Comparison of ENCODE assay signal across 28 cellular contexts in the genomic region with DNA sequence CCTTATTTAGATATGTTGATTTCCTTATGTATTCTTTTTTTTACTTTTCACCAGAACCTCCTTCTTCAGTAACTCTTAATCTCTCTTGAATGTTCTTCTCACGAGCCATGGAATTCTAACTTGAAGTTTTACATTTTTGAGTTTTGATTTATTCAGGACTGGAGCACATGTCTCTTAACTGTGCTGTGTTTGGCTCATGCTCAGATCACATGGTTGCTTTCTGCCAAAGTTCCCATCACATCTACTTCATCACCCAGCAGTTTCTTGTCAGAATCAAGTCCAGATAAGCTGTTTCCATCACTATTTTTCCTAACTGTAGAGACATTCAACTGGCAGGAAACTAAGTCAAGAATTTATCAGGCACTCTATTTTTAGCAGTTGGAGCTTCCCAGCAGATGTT. TPM values are rescaled to one million over a fixed set of nuclear protein-coding genes. Genes with fewer than 3 reads are reported as not detected.
DNase-seq lines count a peak whose midpoint lies in the region; ATAC-seq, FAIRE-seq and TF ChIP-seq lines count a peak whose summit lies in the region.
"Had no signal": no experiment of that assay in that cellular context is flagged by ENCODE, and none has a peak within 500 bp of the region (broad histone marks: within the 10 kb centered on the region; RNA-seq: fewer than 3 reads in every experiment).

No MANE protein-coding gene starts in this region.

- no peaks in the 10 kb centered on the region for H3K9me3 Mint-ChIP-seq in astrocyte (ENCODE audit: unreplicated experiment)
- H3K9me3 Mint-ChIP-seq: CD14-positive monocyte had no signal

- TF ChIP-seq EP300 in HepG2 (IDR thresholded peaks at IDR 0.05; ENCODE audit: low read depth in 2 of 2, low read length in 2 of 2), result no peak
- TF ChIP-seq EP300 in HepG2 (CRISPR knock-in tag; IDR thresholded peaks at IDR 0.05; ENCODE audit: borderline replicate concordance), result no peak

- H3K9me3 ChIP-seq in HepG2 (ENCODE audit: low read length), result no peaks in the 10 kb centered on the region
- H3K9me3 ChIP-seq in right lobe of liver, result no peaks in the 10 kb centered on the region
- H3K9me3 ChIP-seq in astrocyte (ENCODE audit: insufficient read depth, low read depth, low read length), result no peaks in the 10 kb centered on the region
- no peaks in the 10 kb centered on the region for H3K9me3 ChIP-seq in lower lobe of right lung
- no peaks in the 10 kb centered on the region for H3K9me3 ChIP-seq in upper lobe of right lung
- H3K9me3 ChIP-seq: HAP-1, ovary, suprapubic skin had no signal

- H3K4me1 Mint-ChIP-seq in astrocyte (ENCODE audit: low read depth, unreplicated experiment), result peaks cover 2% of the 10 kb centered on the region
- H3K4me1 Mint-ChIP-seq: CD14-positive monocyte had no signal

- POLR2A ChIA-PET in HepG2 (lab: Yijun Ruan, JAX), result no interaction called here

- H3K27ac ChIP-seq in HepG2 (ENCODE audit: extremely low read length, insufficient read depth, low read length) (no peak overlapping the region), right lobe of liver (no peak overlapping the region), astrocyte (ENCODE audit: low read depth, low read length) (no peak overlapping the region), lower lobe of right lung (no peak overlapping the region), upper lobe of right lung (peak overlapping the region; percentile 7)
- H3K27ac ChIP-seq: dorsolateral prefrontal cortex, ovary, suprapubic skin had no signal

- H4K20me1 ChIP-seq in HepG2 (ENCODE audit: insufficient read depth, low read length) (no peaks in the 10 kb centered on the region), astrocyte (ENCODE audit: insufficient read depth, low read length) (no peaks in the 10 kb centered on the region)

- H3K9ac ChIP-seq in HepG2 (ENCODE audit: insufficient read depth, low read depth, low read length) (no peak overlapping the region), astrocyte (ENCODE audit: low read length) (no peak overlapping the region)

- no TSS peak for BruUV-seq in HepG2 (replicated peaks; lab: Mats Ljungman, UMichigan)

- ATAC-seq in HepG2 (no peak), right lobe of liver (no peak), lower lobe of right lung (peak; percentile 43 to 65), upper lobe of right lung (peak; percentile 47), GM18498 (IDR thresholded peaks at IDR 0.05; ENCODE audit: unreplicated experiment) (no peak)

- no peak overlapping the region for H3K4me2 ChIP-seq in HepG2 (ENCODE audit: low read depth, low read length)
- H3K4me2 ChIP-seq in astrocyte (ENCODE audit: low read length), result no peak overlapping the region

- H3K27ac Mint-ChIP-seq in astrocyte (ENCODE audit: unreplicated experiment), result no peak overlapping the region

- peaks cover 19% of the 10 kb centered on the region for H3K4me1 ChIP-seq in HepG2 (ENCODE audit: insufficient read depth, low read length)
- H3K4me1 ChIP-seq in right lobe of liver, result no peaks in the 10 kb centered on the region
- no peaks in the 10 kb centered on the region for H3K4me1 ChIP-seq in astrocyte (ENCODE audit: insufficient read depth, low read length)
- peaks cover 5% of the 10 kb centered on the region for H3K4me1 ChIP-seq in lower lobe of right lung
- no peaks in the 10 kb centered on the region for H3K4me1 ChIP-seq in upper lobe of right lung
- H3K4me1 ChIP-seq: HAP-1, suprapubic skin had no signal

- intact Hi-C loops in HepG2 (cut with micrococcal nuclease; ENCODE audit: unreplicated experiment), result no loop called here
- intact Hi-C loops in right lobe of liver (cut with DNase I), result no loop called here
- intact Hi-C loops in lower lobe of right lung (cut with DNase I), result no loop called here
- intact Hi-C loops in upper lobe of right lung (cut with DNase I), result no loop called here

- no peak for TF ChIP-seq RAD21 in HepG2 (CRISPR knock-in tag; IDR thresholded peaks at IDR 0.05)

- H3K4me3 ChIP-seq in HepG2 (replicated peaks in 1 of 3; ENCODE audit: insufficient read depth in 1 of 3, low read depth in 2 of 3, low read length in 3 of 3) (no peak overlapping the region), right lobe of liver (no peak overlapping the region), astrocyte (ENCODE audit: insufficient read depth, low read depth, low read length) (no peak overlapping the region), lower lobe of right lung (no peak overlapping the region), upper lobe of right lung (no peak overlapping the region)
- H3K4me3 ChIP-seq: dorsolateral prefrontal cortex, HAP-1, ovary, suprapubic skin had no signal

- CTCF ChIA-PET in HepG2 (lab: Yijun Ruan, JAX; ENCODE audit: low intra/inter-chr PET ratio, low total read pairs), result no interaction called here

- FAIRE-seq in HepG2 (lab: Jason Lieb, UNC) (no peak), astrocyte (lab: Jason Lieb, UNC) (no peak)
- FAIRE-seq: endothelial cell of umbilical vein, frontal cortex, G401.6, kidney, TTC549 had no signal

- peaks cover 1% of the 10 kb centered on the region for H3K36me3 Mint-ChIP-seq in astrocyte (ENCODE audit: low read depth, unreplicated experiment)

- 97% methylated on average over 1 of the region's 1 CpG for WGBS in HepG2 (ENCODE audit: low lambda C conversion rate)
- 82% methylated on average over 1 of the region's 1 CpG for WGBS in right lobe of liver (ENCODE audit: insufficient coverage, low coverage, low lambda C conversion rate, missing lambda C conversion rate)

- H3K79me2 ChIP-seq in HepG2 (ENCODE audit: insufficient read depth, low read length) (no peaks in the 10 kb centered on the region), astrocyte (ENCODE audit: insufficient read depth, low read length) (no peaks in the 10 kb centered on the region)

- in situ Hi-C loops in HepG2 (cut with HindIII; ENCODE audit: extremely low pct_ligation_motif_present, low pct_unique_long_range_greater_than_20kb), result no loop called here

- H2AFZ ChIP-seq in HepG2 (ENCODE audit: low read length), result no peak overlapping the region
- H2AFZ ChIP-seq in astrocyte (ENCODE audit: low read depth, low read length), result no peak overlapping the region

- no peaks in the 10 kb centered on the region for H3K27me3 Mint-ChIP-seq in astrocyte (ENCODE audit: low read depth, unreplicated experiment)

- H3K36me3 ChIP-seq in HepG2 (replicated peaks in 1 of 2; ENCODE audit: control insufficient read depth in 1 of 2, insufficient read depth in 2 of 2, low read length in 2 of 2) (peaks cover 0 to 25% of the 10 kb centered on the region in 2 experiments; a peak in 4 of 5 replicates), right lobe of liver (peaks cover 0 to 36% (median 3%) of the 10 kb centered on the region in 4 donors), astrocyte (ENCODE audit: insufficient read depth, low read length) (peaks cover 23% of the 10 kb centered on the region), lower lobe of right lung (peaks cover 82% of the 10 kb centered on the region), upper lobe of right lung (peaks cover 62% of the 10 kb centered on the region)
- H3K36me3 ChIP-seq: ovary had no signal

- H3K27me3 ChIP-seq in HepG2 (ENCODE audit: control insufficient read depth in 1 of 2, insufficient read depth in 2 of 2, low read length in 2 of 2) (no peaks in the 10 kb centered on the region), right lobe of liver (no peaks in the 10 kb centered on the region), astrocyte (ENCODE audit: insufficient read depth, low read length) (no peaks in the 10 kb centered on the region), lower lobe of right lung (ENCODE audit: low read depth) (no peaks in the 10 kb centered on the region), upper lobe of right lung (no peaks in the 10 kb centered on the region)
- H3K27me3 ChIP-seq: dorsolateral prefrontal cortex, ovary, suprapubic skin had no signal

- DNase-seq in HepG2 (ENCODE audit: low spot score) (no peak), right lobe of liver (no peak), astrocyte (ENCODE audit: low read depth) (peak; percentile 3), lower lobe of right lung (no peak), upper lobe of right lung (no peak), D341Med (ENCODE audit: low spot score) (no peak), NCI-H2196 treated with DMSO at 0.1 percent for 48 hours (lab: John Stamatoyannopoulos, UW; ENCODE audit: unreplicated experiment) (no peak)
- DNase-seq: activated CD4-positive, alpha-beta T cell treated with anti-CD3 and anti-CD28 coated beads for 4 hours; amygdala; caudate nucleus; DMS 273 treated with DMSO at 0.1 percent for 48 hours; dorsolateral prefrontal cortex; KBM-7; kidney; mesenchymal stem cell; MM.1S; NCI-H146; NCI-H524; NK-92 treated with Interleukin-12 subunit alpha and Interleukin-12 subunit beta, amount 100 ng/mL, for 24 hours; ovary had no signal

- no peak for TF ChIP-seq CTCF in HepG2 (CRISPR knock-in tag; IDR thresholded peaks at IDR 0.05)
- no peak for TF ChIP-seq CTCF in right lobe of liver (IDR thresholded peaks at IDR 0.05)
- TF ChIP-seq CTCF in astrocyte (IDR thresholded peaks at IDR 0.05; ENCODE audit: insufficient read depth, low read depth, low read length), result no peak
- TF ChIP-seq CTCF in lower lobe of right lung (IDR thresholded peaks at IDR 0.05), result no peak
- no peak for TF ChIP-seq CTCF in upper lobe of right lung (IDR thresholded peaks at IDR 0.05)

- no peak for TF ChIP-seq POLR2A in HepG2 (IDR thresholded peaks at IDR 0.05; ENCODE audit: insufficient read depth in 1 of 2, low read depth in 2 of 2, low read length in 2 of 2)
- no peak for TF ChIP-seq POLR2A in right lobe of liver (IDR thresholded peaks at IDR 0.05)

- no peak overlapping the region for H3K4me3 Mint-ChIP-seq in astrocyte (ENCODE audit: unreplicated experiment)
- H3K4me3 Mint-ChIP-seq: CD14-positive monocyte had no signal

RNA-seq across cellular contexts. Expression of a gene that starts 31.7 kb away (rescaled TPM):
- total RNA-seq in HepG2 (2016; rRNA removed; fragmentation: Illumina TruSeq; extraction: Trizol), result 15.6 and 24.8 TPM in 2 replicates
- 3.0 and 4.8 TPM in 2 replicates for total RNA-seq in HepG2 (2016; cell fraction: cytosol; rRNA removed; fragmentation: Illumina TruSeq; extraction: Trizol; ENCODE audit: low read depth)
- total RNA-seq in HepG2 (2016; cell fraction: insoluble cytoplasmic fraction; rRNA removed; fragmentation: Illumina TruSeq; extraction: Trizol), result 13.6 and 24.2 TPM in 2 replicates
- total RNA-seq in HepG2 (2016; cell fraction: membrane; rRNA removed; fragmentation: Illumina TruSeq; extraction: Trizol), result 8.4 and 10.7 TPM in 2 replicates
- total RNA-seq in HepG2 (2016; cell fraction: nucleus; rRNA removed; fragmentation: Illumina TruSeq; extraction: Trizol), result 22.2 and 26.7 TPM in 2 replicates
- 20.4 and 25.1 TPM in 2 replicates for polyA plus RNA-seq in HepG2 (2011; rRNA removed)
- polyA plus RNA-seq in HepG2 (2011; cell fraction: cytosol; rRNA removed), result 8.6 and 13.3 TPM in 2 replicates
- polyA plus RNA-seq in HepG2 (2011; cell fraction: nucleus; rRNA removed), result 10.2 and 14.0 TPM in 2 replicates
- polyA plus RNA-seq in HepG2 (2012), result 15.3 and 16.9 TPM in 2 replicates
- 2.6 and 3.1 TPM in 2 replicates for polyA plus RNA-seq in HepG2 (2016; cell fraction: cytosol; fragmentation: Illumina TruSeq; extraction: Trizol; ENCODE audit: low read depth)
- 11.7 and 13.5 TPM in 2 replicates for polyA plus RNA-seq in HepG2 (2016; cell fraction: insoluble cytoplasmic fraction; fragmentation: Illumina TruSeq; extraction: Trizol; ENCODE audit: low read depth)
- polyA plus RNA-seq in HepG2 (2016; cell fraction: membrane; fragmentation: Illumina TruSeq; extraction: Trizol; ENCODE audit: low read depth), result 5.5 and 5.8 TPM in 2 replicates
- 36.5 and 40.7 TPM in 2 replicates for polyA plus RNA-seq in HepG2 (2016; cell fraction: nucleus; fragmentation: Illumina TruSeq; extraction: Trizol; ENCODE audit: insufficient read depth, low read depth)
- polyA minus RNA-seq in HepG2 (2011; rRNA and poly(A)+ RNA removed; ENCODE audit: low replicate concordance), result 10.6 and 11.7 TPM in 2 replicates
- polyA minus RNA-seq in HepG2 (2011; cell fraction: cytosol; rRNA and poly(A)+ RNA removed), result 7.8 and 8.2 TPM in 2 replicates
- 16.2 and 17.5 TPM in 2 replicates for polyA minus RNA-seq in HepG2 (2011; cell fraction: nucleus; rRNA and poly(A)+ RNA removed)
- total RNA-seq in right lobe of liver, result 10 to 100 TPM in 4 of 6 experiments, 1 to 10 TPM in 2; 9.3 to 14.1 (median 11.2) TPM
- total RNA-seq in astrocyte, result 15.0 and 16.4 TPM in 2 replicates
- total RNA-seq in lower lobe of right lung, result 41.0 TPM
- total RNA-seq in upper lobe of right lung, result 48.9 TPM

Comparison
In these comparisons a context has a peak if more than half of its experiments do, and no peak if none do; other contexts are left out.
1. ATAC-seq: peak in lower lobe of right lung (2 of 2) and upper lobe of right lung (single experiment); none in HepG2 (single experiment), right lobe of liver (0 of 4) and GM18498 (single experiment).